In genomic region chr20:45892049-45892816, GRCh38 we compare ENCODE assay signal across 8 cellular contexts. TPM values are rescaled to one million over a fixed set of nuclear protein-coding genes. Genes with fewer than 3 reads are reported as not detected.
DNase-seq lines count a peak whose midpoint lies in the region; ATAC-seq and TF ChIP-seq lines count a peak whose summit lies in the region.

No MANE protein-coding gene starts in this region.

- TF ChIP-seq CTCF in adrenal gland (IDR thresholded peaks at IDR 0.05): peak in 1 of 6 experiments; percentile 24
- no peak for TF ChIP-seq CTCF in suprapubic skin (IDR thresholded peaks at IDR 0.05)

- no peak for TF ChIP-seq EP300 in suprapubic skin (IDR thresholded peaks at IDR 0.05)

- peaks cover 17% of the 10 kb centered on the region for H3K79me2 ChIP-seq in Karpas-422 (ENCODE audit: low read length)

- H3K27me3 Mint-ChIP-seq in immature natural killer cell (ENCODE audit: low read depth in 3 of 3): peaks cover 2 to 6% (median 3%) of the 10 kb centered on the region in 3 donors

- peaks cover 22 to 25% of the 10 kb centered on the region in 2 donors for H3K4me1 Mint-ChIP-seq in immature natural killer cell

- no peaks in the 10 kb centered on the region for H3K9me3 Mint-ChIP-seq in immature natural killer cell

- 52 to 63% (median 55%) methylated on average over 7 to 9 of the region's 9 CpGs for WGBS in adrenal gland, 4 donors
- 80% methylated on average over 9 of the region's 9 CpGs for WGBS in suprapubic skin

- ATAC-seq in HG03521 (IDR thresholded peaks at IDR 0.05; ENCODE audit: unreplicated experiment): no peak
- ATAC-seq in HG03378 (IDR thresholded peaks at IDR 0.05; ENCODE audit: unreplicated experiment): no peak

- DNase-seq in D341Med (ENCODE audit: low spot score): peak; percentile 68
- DNase-seq in Karpas-422: no peak
- DNase-seq in adrenal gland: peak in 6 of 7 donors; percentile 67 to 75 (median 70)
- no peak for DNase-seq in immature natural killer cell
- no peak for DNase-seq in suprapubic skin (ENCODE audit: low spot score in 2 of 2)
- no peak for DNase-seq in NCI-H187 treated with DMSO at 0.1 percent for 48 hours (lab: John Stamatoyannopoulos, UW)

- peak overlapping the region; percentile 83 for H3K9ac ChIP-seq in Karpas-422 (ENCODE audit: low read length)

- H3K4me3 Mint-ChIP-seq in immature natural killer cell: peak overlapping the region; percentile 80 to 93 (median 89)

- H3K36me3 Mint-ChIP-seq in immature natural killer cell: peaks cover 5 to 11% (median 6%) of the 10 kb centered on the region in 3 donors

- no peak overlapping the region for H2AFZ ChIP-seq in Karpas-422 (ENCODE audit: low read length)

- H3K36me3 ChIP-seq in Karpas-422 (ENCODE audit: insufficient read depth, low read length): peaks cover 7% of the 10 kb centered on the region; the same call in 1 of the 2 replicates
- H3K36me3 ChIP-seq in adrenal gland (replicated peaks in 1 of 2): peaks cover 0 to 55% of the 10 kb centered on the region in 2 donors
- H3K36me3 ChIP-seq in suprapubic skin: peaks cover 49% of the 10 kb centered on the region

- no peaks in the 10 kb centered on the region for H3K9me2 ChIP-seq in Karpas-422 (replicated peaks; ENCODE audit: insufficient read depth, low read length)

- H3K27ac Mint-ChIP-seq in immature natural killer cell: peak overlapping the region in 4 of 6 donors; percentile 34 to 69 (median 48)

- H3K27me3 ChIP-seq in Karpas-422 (ENCODE audit: low read length) (no peaks in the 10 kb centered on the region), adrenal gland (no peaks in the 10 kb centered on the region), suprapubic skin (no peaks in the 10 kb centered on the region)

- no peak overlapping the region for H3K27ac ChIP-seq in Karpas-422 (ENCODE audit: low read length)
- H3K27ac ChIP-seq in adrenal gland: peak overlapping the region; percentile 67 to 96 (median 91)
- peak overlapping the region; percentile 76 for H3K27ac ChIP-seq in suprapubic skin

- H3K9me3 ChIP-seq in Karpas-422 (ENCODE audit: low read length) (no peaks in the 10 kb centered on the region), adrenal gland (replicated peaks in 1 of 3) (no peaks in the 10 kb centered on the region), suprapubic skin (no peaks in the 10 kb centered on the region)

- peak overlapping the region; percentile 99 for H3K4me2 ChIP-seq in Karpas-422 (ENCODE audit: low read depth, low read length, poor library complexity, severe bottlenecking)

- H3K4me3 ChIP-seq in Karpas-422 (ENCODE audit: low read length) (peak overlapping the region; percentile 91), adrenal gland (peak overlapping the region; percentile 4 to 71 (median 62)), suprapubic skin (peak overlapping the region; percentile 66)

- TF ChIP-seq POLR2A in adrenal gland (IDR thresholded peaks at IDR 0.05) (peak in 1 of 2 donors; percentile 18), suprapubic skin (IDR thresholded peaks at IDR 0.05) (no peak)

- H4K20me1 ChIP-seq in Karpas-422 (ENCODE audit: insufficient read depth, low read depth, low read length): no peaks in the 10 kb centered on the region

- H3K4me1 ChIP-seq in Karpas-422 (ENCODE audit: low read length) (peaks cover 34% of the 10 kb centered on the region), adrenal gland (replicated peaks in 1 of 2) (peaks cover 25 to 54% of the 10 kb centered on the region in 2 donors), suprapubic skin (peaks cover 32% of the 10 kb centered on the region)

- intact Hi-C loops in adrenal gland (cut with DNase I): no loop called here

RNA-seq across cellular contexts. Expression of gene CTSA, which starts 1.1 kb away (rescaled TPM):
- total RNA-seq in Karpas-422 (2014; rRNA removed; shearing (Covaris generic); ENCODE audit: low replicate concordance): 39.5 and 52.9 TPM in 2 replicates
- total RNA-seq in adrenal gland (100 to 1,000 TPM; 306 to 776 (median 549) TPM), suprapubic skin (100 to 1,000 TPM in 3 of 4 donors, 10 to 100 TPM in 1; 95.5 to 133 (median 120) TPM)
- polyA plus RNA-seq in adrenal gland (100 to 1,000 TPM; 517 to 854 (median 731) TPM), immature natural killer cell (100 to 1,000 TPM in 1 of 3 donors, 10 to 100 TPM in 2; 76.8 to 119 (median 97.6) TPM)

RNA-seq across cellular contexts. Expression of gene NEURL2, which starts 1.2 kb away (rescaled TPM):
- 3.1 and 4.3 TPM in 2 replicates for total RNA-seq in Karpas-422 (2014; rRNA removed; shearing (Covaris generic); ENCODE audit: low replicate concordance)
- total RNA-seq in adrenal gland: 10 to 100 TPM in 6 of 8 donors, 1 to 10 TPM in 2; 6.0 to 36.4 (median 16.0) TPM
- polyA plus RNA-seq in adrenal gland: 10 to 100 TPM in 1 of 3 donors, 1 to 10 TPM in 2; 1.0 to 19.1 (median 7.2) TPM
- 1 to 10 TPM in 2 of 3 donors, not detected in 1; 1.0 to 1.1 TPM for polyA plus RNA-seq in immature natural killer cell
- 10 to 100 TPM in 1 of 4 donors, 1 to 10 TPM in 3; 4.2 to 11.5 (median 5.7) TPM for total RNA-seq in suprapubic skin

RNA-seq across cellular contexts. Expression of gene SPATA25, which starts 4.8 kb away (rescaled TPM):
- 4.7 TPM in 1 of 2 replicates, not detected in the other for total RNA-seq in Karpas-422 (2014; rRNA removed; shearing (Covaris generic); ENCODE audit: low replicate concordance)
- total RNA-seq in adrenal gland: 10 to 100 TPM in 1 of 8 donors, 1 to 10 TPM in 5, under 1 TPM in 1, not detected in 1; 0.35 to 12.5 (median 2.9) TPM
- 1 to 10 TPM in 1 of 3 donors, under 1 TPM in 2; 0.29 to 3.5 (median 0.57) TPM for polyA plus RNA-seq in adrenal gland
- polyA plus RNA-seq in immature natural killer cell: not detected
- total RNA-seq in suprapubic skin: 10 to 100 TPM in 1 of 4 donors, 1 to 10 TPM in 2, not detected in 1; 1.9 to 12.9 (median 6.4) TPM

RNA-seq across cellular contexts. Expression of gene ZSWIM1, which starts 11.2 kb away (rescaled TPM):
- total RNA-seq in Karpas-422 (2014; rRNA removed; shearing (Covaris generic); ENCODE audit: low replicate concordance): 10.8 and 19.0 TPM in 2 replicates
- 10 to 100 TPM; 15.9 to 22.1 (median 19.9) TPM for total RNA-seq in adrenal gland
- 10 to 100 TPM in 1 of 3 donors, 1 to 10 TPM in 2; 4.2 to 19.2 (median 5.6) TPM for polyA plus RNA-seq in adrenal gland
- under 1 TPM in 2 of 3 donors, not detected in 1; 0.55 to 0.68 TPM for polyA plus RNA-seq in immature natural killer cell
- 10 to 100 TPM in 3 of 4 donors, 1 to 10 TPM in 1; 9.7 to 18.4 (median 15.0) TPM for total RNA-seq in suprapubic skin

RNA-seq across cellular contexts. Expression of gene PLTP, which starts 19.7 kb away (rescaled TPM):
- 19.8 and 29.0 TPM in 2 replicates for total RNA-seq in Karpas-422 (2014; rRNA removed; shearing (Covaris generic); ENCODE audit: low replicate concordance)
- total RNA-seq in adrenal gland (1,000 to 10,000 TPM in 2 of 8 donors, 100 to 1,000 TPM in 6; 225 to 1,158 (median 552) TPM), suprapubic skin (100 to 1,000 TPM in 1 of 4 donors, 10 to 100 TPM in 3; 49.2 to 138 (median 70.4) TPM)
- polyA plus RNA-seq in adrenal gland (100 to 1,000 TPM; 126 to 366 (median 157) TPM), immature natural killer cell (10 to 100 TPM in 1 of 3 donors, 1 to 10 TPM in 1, under 1 TPM in 1; 0.77 to 17.5 (median 7.3) TPM)

Comparison
In these comparisons a context has a peak if more than half of its experiments do, and no peak if none do; other contexts are left out.
1. DNase-seq: peak in D341Med (single experiment) and adrenal gland (6 of 7); none in Karpas-422 (single experiment), immature natural killer cell (0 of 3), suprapubic skin (0 of 2) and NCI-H187 treated with DMSO at 0.1 percent for 48 hours (single experiment).
2. Peak in every context shown above with its lines, with median percentiles within 50 percentile points of each other: H3K4me3 ChIP-seq.